Comparison of ENCODE assay signal across 9 cellular contexts in genomic region chr19:3821857-3822364, GRCh38. TPM values are rescaled to one million over a fixed set of nuclear protein-coding genes. Genes with fewer than 3 reads are reported as not detected.
DNase-seq lines count a peak whose midpoint lies in the region; ATAC-seq lines count a peak whose summit lies in the region.
"Had no signal": no experiment of that assay in that cellular context is flagged by ENCODE, and none has a peak within 500 bp of the region (broad histone marks: within the 10 kb centered on the region; RNA-seq: fewer than 3 reads in every experiment).

No MANE protein-coding gene starts in this region.

- H3K27me3 ChIP-seq in CD8-positive, alpha-beta memory T cell (ENCODE audit: insufficient read depth, low read length, poor library complexity, severe bottlenecking) = no peaks in the 10 kb centered on the region
- H3K27me3 ChIP-seq in adipocyte (replicated peaks; ENCODE audit: control insufficient read depth, insufficient read depth, low read length) = peaks cover 36% of the 10 kb centered on the region

- CTCF ChIA-PET in CD8-positive, alpha-beta memory T cell (lab: Charles Lee) = interaction anchor here (0.6 to 5.3 kb wide), 27 partner anchors 8 to 155 kb away, joined by 3 to 63 read pairs (median 4); partner anchors contain the start of genes APBA3, MATK, MRPL54 and PIP5K1C

- H3K9me3 ChIP-seq in CD8-positive, alpha-beta memory T cell (ENCODE audit: low read length) = no peaks in the 10 kb centered on the region
- H3K9me3 ChIP-seq in T-helper 17 cell (ENCODE audit: control insufficient read depth, low read length, poor library complexity, severe bottlenecking) (no peaks in the 10 kb centered on the region), adipocyte (ENCODE audit: control insufficient read depth, low read length) (no peaks in the 10 kb centered on the region)

- no peak overlapping the region for H3K27ac ChIP-seq in CD8-positive, alpha-beta memory T cell (ENCODE audit: low read depth, low read length)

- H3K9ac ChIP-seq in adipocyte (ENCODE audit: low read length) = no peak overlapping the region

- peaks cover 9% of the 10 kb centered on the region for H3K4me1 ChIP-seq in CD8-positive, alpha-beta memory T cell (ENCODE audit: insufficient read depth, low read length)
- H3K4me1 ChIP-seq in adipocyte (ENCODE audit: control insufficient read depth, insufficient read depth, low read length) = peaks cover 7% of the 10 kb centered on the region

- peak; percentile 83 to 90 (median 86) for DNase-seq in CD8-positive, alpha-beta memory T cell
- DNase-seq in HuH-7.5 (ENCODE audit: low spot score) (peak; percentile 90), T-helper 17 cell (peak; percentile 75 to 95 (median 78)), adipocyte (ENCODE audit: low read depth) (peak; percentile 43), hepatic stellate cell (ENCODE audit: low spot score) (peak; percentile 77)
- peak; percentile 76 to 86 for DNase-seq in stimulated activated CD4-positive, alpha-beta T cell treated with anti-CD3 and anti-CD28 coated beads, Interleukin-15, amount 100 ng/mL, for 48 hours (ENCODE audit: low read depth in 2 of 2)

- H3K4me3 Mint-ChIP-seq in CD8-positive, alpha-beta memory T cell = peak overlapping the region; percentile 1 to 66 (median 47)
- peak overlapping the region; percentile 81 for H3K4me3 Mint-ChIP-seq in T-helper 17 cell

- no peaks in the 10 kb centered on the region for H3K36me3 Mint-ChIP-seq in CD8-positive, alpha-beta memory T cell
- H3K36me3 Mint-ChIP-seq in T-helper 17 cell (ENCODE audit: low read depth) = no peaks in the 10 kb centered on the region

- POLR2A ChIA-PET in CD8-positive, alpha-beta memory T cell (lab: Charles Lee) = interaction anchor here (0.7 to 1.8 kb wide), 7 partner anchors 9 to 102 kb away, joined by 3 to 9 read pairs (median 4); partner anchors contain the start of genes APBA3 and MRPL54

- H3K27me3 Mint-ChIP-seq in CD8-positive, alpha-beta memory T cell = no peaks in the 10 kb centered on the region
- peaks cover 10% of the 10 kb centered on the region for H3K27me3 Mint-ChIP-seq in T-helper 17 cell

- H3K4me3 ChIP-seq in CD8-positive, alpha-beta memory T cell (ENCODE audit: low read length) = no peak overlapping the region
- no peak overlapping the region for H3K4me3 ChIP-seq in adipocyte (ENCODE audit: low read length)

- H3K27ac Mint-ChIP-seq in CD8-positive, alpha-beta memory T cell = peak overlapping the region in 7 of 8 donors; percentile 47 to 91 (median 80)
- H3K27ac Mint-ChIP-seq in T-helper 17 cell = peak overlapping the region; percentile 56

- H3K36me3 ChIP-seq in CD8-positive, alpha-beta memory T cell (ENCODE audit: insufficient read depth, low read length) = no peaks in the 10 kb centered on the region
- H3K36me3 ChIP-seq in adipocyte (ENCODE audit: control insufficient read depth, insufficient read depth, low read length, severe bottlenecking) = no peaks in the 10 kb centered on the region

- peaks cover 8 to 22% (median 10%) of the 10 kb centered on the region in 3 donors for H3K4me1 Mint-ChIP-seq in CD8-positive, alpha-beta memory T cell
- peaks cover 13% of the 10 kb centered on the region for H3K4me1 Mint-ChIP-seq in T-helper 17 cell

- H3K9me3 Mint-ChIP-seq in CD8-positive, alpha-beta memory T cell = no peaks in the 10 kb centered on the region

- peak; percentile 99 for ATAC-seq in T-helper 17 cell
- no peak for ATAC-seq in HG03108 (IDR thresholded peaks at IDR 0.05; ENCODE audit: unreplicated experiment)
- no peak for ATAC-seq in HG03457 (IDR thresholded peaks at IDR 0.05; ENCODE audit: unreplicated experiment)

RNA-seq across cellular contexts. Expression of gene MATK, which starts 35.7 kb away (rescaled TPM):
- 10 to 100 TPM; 27.6 to 28.1 TPM for total RNA-seq in CD8-positive, alpha-beta memory T cell
- 142 TPM for polyA plus RNA-seq in CD8-positive, alpha-beta memory T cell
- total RNA-seq in T-helper 17 cell = 10 to 100 TPM; 10.0 to 13.3 TPM

RNA-seq across cellular contexts. Expression of gene ZFR2, which starts 46.9 kb away (rescaled TPM):
- under 1 TPM; 0.57 to 0.71 TPM for total RNA-seq in CD8-positive, alpha-beta memory T cell
- polyA plus RNA-seq in CD8-positive, alpha-beta memory T cell = 4.8 TPM
- total RNA-seq in T-helper 17 cell = 1 to 10 TPM; 1.2 to 1.3 TPM

RNA-seq across cellular contexts. Expression of gene RAX2, which starts 49.9 kb away (rescaled TPM):
- not detected for total RNA-seq in CD8-positive, alpha-beta memory T cell
- polyA plus RNA-seq in CD8-positive, alpha-beta memory T cell = not detected
- not detected for total RNA-seq in T-helper 17 cell
- total RNA-seq: temporal lobe had no signal

RNA-seq across cellular contexts. Expression of gene ATCAY, which starts 58.6 kb away (rescaled TPM):
- total RNA-seq in CD8-positive, alpha-beta memory T cell = not detected
- polyA plus RNA-seq in CD8-positive, alpha-beta memory T cell = not detected
- total RNA-seq in T-helper 17 cell = under 1 TPM in 1 of 2 donors, not detected in 1; 0.60 TPM

RNA-seq across cellular contexts. Expression of gene MRPL54, which starts 59.4 kb away (rescaled TPM):
- total RNA-seq in CD8-positive, alpha-beta memory T cell = 10 to 100 TPM; 85.0 to 95.3 TPM
- polyA plus RNA-seq in CD8-positive, alpha-beta memory T cell = 113 TPM
- 10 to 100 TPM; 63.9 to 86.2 TPM for total RNA-seq in T-helper 17 cell
